9 cellular contexts compared by ENCODE assay signal in the genomic region with DNA sequence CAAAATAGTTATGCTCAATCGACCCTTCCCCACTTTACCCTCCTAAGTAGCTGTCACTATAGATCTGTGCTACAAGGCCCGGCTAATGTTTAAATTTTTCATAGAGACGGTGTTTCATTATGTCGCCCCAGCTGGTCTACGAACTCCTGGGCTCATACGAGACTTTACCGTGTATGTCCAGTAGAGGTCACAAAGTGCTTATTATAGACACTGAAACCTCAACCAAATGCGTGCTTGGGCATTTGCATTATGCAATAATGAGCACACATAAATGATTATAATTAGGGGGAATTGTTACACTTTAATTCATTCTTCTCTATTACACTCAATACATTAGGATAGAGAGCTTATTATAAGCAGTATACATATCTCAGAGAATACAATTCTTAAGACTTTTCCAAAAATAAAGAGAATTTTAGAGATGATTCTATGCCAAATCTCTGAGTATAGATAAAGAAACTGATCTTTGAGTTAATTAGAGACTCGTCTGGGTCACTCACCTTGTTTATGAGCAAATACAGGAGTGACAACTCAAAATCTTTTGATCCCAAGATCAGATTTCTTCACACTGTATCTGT. TPM values are rescaled to one million over a fixed set of nuclear protein-coding genes. Genes with fewer than 3 reads are reported as not detected.
A peak's percentile ranks its signal among the peaks of the same experiment; 100 is the strongest.
DNase-seq lines count a peak whose midpoint lies in the region; ATAC-seq and TF ChIP-seq lines count a peak whose summit lies in the region.
"Had no signal": no experiment of that assay in that cellular context is flagged by ENCODE, and none has a peak within 500 bp of the region (broad histone marks: within the 10 kb centered on the region; RNA-seq: fewer than 3 reads in every experiment).

No MANE protein-coding gene starts in this region.

- peak overlapping the region; percentile 45; the same call in 1 of the 2 replicates for H2AFZ ChIP-seq in PC-9

- H3K4me2 ChIP-seq in PC-9, result peak overlapping the region; percentile 48; the same call in 1 of the 2 replicates

- H3K36me3 ChIP-seq in PC-9 (ENCODE audit: low read depth), result no peaks in the 10 kb centered on the region
- H3K36me3 ChIP-seq in left lung, result no peaks in the 10 kb centered on the region

- intact Hi-C loops in PC-9 (cut with micrococcal nuclease; ENCODE audit: unreplicated experiment), result loop anchor here (1.0 to 10.0 kb wide), 5 partner anchors 96 to 429 kb away; no protein-coding TSS in a partner anchor
- intact Hi-C loops in left lung (cut with DNase I), result no loop called here

- H3K9me2 ChIP-seq in PC-9 (ENCODE audit: insufficient read depth), result no peaks in the 10 kb centered on the region; the same call in 1 of the 2 replicates

- TF ChIP-seq CTCF in PC-9 (conservative IDR thresholded peaks at IDR 0.05) (peak; percentile 85), cardiac fibroblast (IDR thresholded peaks at IDR 0.05; ENCODE audit: low read depth, low read length) (peak; percentile 72), left lung (IDR thresholded peaks at IDR 0.05) (peak; percentile 46 to 64)

- DNase-seq in activated naive CD4-positive, alpha-beta T cell treated with Interleukin-2 at 50 U/mL for 16 hours, result peak; percentile 14
- DNase-seq in activated naive CD4-positive, alpha-beta T cell treated with anti-CD3 and anti-CD28 coated beads, Interleukin-2, amount 50 U/mL, for 16 hours, result no peak
- peak; percentile 37 for DNase-seq in HuH-7 (ENCODE audit: low spot score)
- peak; percentile 37 to 62 for DNase-seq in PC-9
- DNase-seq in cardiac fibroblast (ENCODE audit: low read depth in 2 of 2), result peak; percentile 72 to 80
- no peak for DNase-seq in left lung
- DNase-seq in ureter (ENCODE audit: low spot score), result peak; percentile 50

- BruUV-seq in PC-9 (replicated peaks; lab: Mats Ljungman, UMichigan), result no TSS peak

- no peak overlapping the region for H3K4me3 ChIP-seq in PC-9
- no peak overlapping the region for H3K4me3 ChIP-seq in cardiac fibroblast (replicated peaks in 1 of 2; ENCODE audit: low read depth in 2 of 2, low read length in 2 of 2)
- no peak overlapping the region for H3K4me3 ChIP-seq in left lung

- H3K27ac ChIP-seq in PC-9 (no peak overlapping the region), left lung (no peak overlapping the region)

- H3K4me1 ChIP-seq in PC-9 (replicated peaks; ENCODE audit: insufficient read depth), result no peaks in the 10 kb centered on the region
- no peaks in the 10 kb centered on the region for H3K4me1 ChIP-seq in left lung

- H3K79me2 ChIP-seq in PC-9 (ENCODE audit: low read depth), result no peaks in the 10 kb centered on the region

- CTCF ChIA-PET in PC-9 (lab: Charles Lee), result interaction anchor here (0.7 to 1.0 kb wide), 2 partner anchors 96 to 97 kb away, joined by 5 to 11 read pairs; no protein-coding TSS in a partner anchor

- H3K9me3 ChIP-seq in PC-9 (ENCODE audit: insufficient read depth, low read depth), result no peaks in the 10 kb centered on the region
- no peaks in the 10 kb centered on the region for H3K9me3 ChIP-seq in left lung

- H3K27me3 ChIP-seq in PC-9 (ENCODE audit: insufficient read depth, low read depth), result no peaks in the 10 kb centered on the region
- no peaks in the 10 kb centered on the region for H3K27me3 ChIP-seq in left lung

- ATAC-seq in GM21717 (IDR thresholded peaks at IDR 0.05; ENCODE audit: unreplicated experiment) (peak; percentile 80), left lung (peak; percentile 95)

- POLR2A ChIA-PET in PC-9 (lab: Charles Lee; ENCODE audit: unreplicated experiment), result interaction anchor here (0.6 kb wide), 1 partner anchor 283 kb away, joined by 7 read pairs; no protein-coding TSS in a partner anchor

- H4K20me1 ChIP-seq in PC-9 (ENCODE audit: insufficient read depth), result no peaks in the 10 kb centered on the region

- no peaks in the 10 kb centered on the region for H3F3A ChIP-seq in PC-9 (ENCODE audit: insufficient read depth, low read depth)

RNA-seq across cellular contexts. Expression of gene MRPL16, which starts 12.5 kb away (rescaled TPM):
- total RNA-seq in PC-9 (2021) (64.7 and 82.0 TPM in 2 replicates), left lung (10 to 100 TPM; 32.9 to 35.6 TPM), ureter (40.1 TPM)

RNA-seq across cellular contexts. Expression of gene CBLIF, which starts 22.2 kb away (rescaled TPM):
- total RNA-seq in PC-9 (2021) (not detected in 2 replicates), left lung (not detected), ureter (not detected)
- total RNA-seq: lower leg skin had no signal

RNA-seq across cellular contexts. Expression of gene TCN1, which starts 43.2 kb away (rescaled TPM):
- total RNA-seq in PC-9 (2021), result 1.4 and 2.0 TPM in 2 replicates
- total RNA-seq in left lung, result 1 to 10 TPM in 1 of 2 donors, under 1 TPM in 1; 0.44 to 1.8 TPM
- total RNA-seq in ureter, result 3.3 TPM

RNA-seq across cellular contexts. Expression of gene OOSP3, which starts 55.5 kb away (rescaled TPM):
- total RNA-seq in PC-9 (2021) (not detected in 2 replicates), left lung (not detected), ureter (not detected)
- total RNA-seq: lower leg skin had no signal

Comparison
In these comparisons a context has a peak if more than half of its experiments do, and no peak if none do; other contexts are left out.
1. DNase-seq: peak in activated naive CD4-positive, alpha-beta T cell treated with Interleukin-2 at 50 U/mL for 16 hours (single experiment), HuH-7 (single experiment), PC-9 (2 of 2), cardiac fibroblast (2 of 2) and ureter (single experiment); none in activated naive CD4-positive, alpha-beta T cell treated with anti-CD3 and anti-CD28 coated beads, Interleukin-2, amount 50 U/mL, for 16 hours (single experiment) and left lung (0 of 2).
2. Peak in every context shown above with its lines, with median percentiles within 50 percentile points of each other: CTCF ChIP-seq.